Comparison of ENCODE assay signal across 16 cellular contexts in the genomic region with DNA sequence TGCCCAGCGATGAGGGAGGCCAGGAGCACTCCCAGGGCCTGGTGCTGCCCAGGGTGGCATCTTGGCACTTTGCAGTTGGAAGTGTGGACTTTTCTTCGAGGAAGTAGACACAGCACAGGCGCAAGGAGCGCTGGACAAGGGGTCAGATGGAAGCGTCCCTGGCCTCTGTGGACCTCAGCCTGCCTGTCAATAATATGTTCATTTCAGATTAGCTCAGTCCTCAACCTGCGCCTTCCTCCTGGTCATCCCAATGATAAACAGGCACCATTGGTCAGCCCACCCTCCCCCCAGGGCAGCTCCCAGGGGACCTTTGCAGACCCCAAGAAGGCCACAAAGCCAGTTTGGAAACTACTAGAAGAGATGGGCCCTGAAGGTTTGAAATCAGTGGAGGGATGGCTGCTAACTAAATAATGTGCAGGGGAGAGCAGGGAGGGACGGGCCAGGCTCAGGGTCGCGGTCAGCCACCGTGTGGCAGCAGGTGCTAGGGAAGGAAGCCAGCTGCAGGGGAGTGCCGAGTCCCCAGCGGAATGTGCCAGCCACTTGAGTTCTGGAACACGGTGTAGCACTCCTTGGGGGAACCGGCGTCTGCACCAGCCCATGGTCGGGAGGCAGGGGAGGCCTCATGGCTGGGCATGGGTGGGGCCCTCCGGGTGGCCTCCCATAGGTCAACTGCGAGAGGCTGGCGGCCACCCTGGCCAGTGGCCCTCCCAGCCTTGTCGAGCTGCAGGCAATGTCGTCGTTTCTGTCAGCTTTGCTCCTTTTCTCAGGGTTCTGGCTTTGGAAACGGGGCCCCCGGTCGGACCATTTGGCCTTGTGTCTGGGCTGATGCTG. TPM values are rescaled to one million over a fixed set of nuclear protein-coding genes. Genes with fewer than 3 reads are reported as not detected.
A peak's percentile ranks its signal among the peaks of the same experiment; 100 is the strongest.
DNase-seq lines count a peak whose midpoint lies in the region; ATAC-seq and TF ChIP-seq lines count a peak whose summit lies in the region.
"Had no signal": no experiment of that assay in that cellular context is flagged by ENCODE, and none has a peak within 500 bp of the region (broad histone marks: within the 10 kb centered on the region; RNA-seq: fewer than 3 reads in every experiment).

No MANE protein-coding gene starts in this region.

- no peak overlapping the region for H3K4me2 ChIP-seq in H9 (ENCODE audit: insufficient read depth, insufficient read length, low read length)

- ATAC-seq in T-helper 17 cell (no peak), sciatic nerve (peak; percentile 32), GM21447 (IDR thresholded peaks at IDR 0.05; ENCODE audit: unreplicated experiment) (no peak)

- no peak overlapping the region for H3K23ac ChIP-seq in H9 (ENCODE audit: insufficient read length, low read depth, low read length)

- no CpG with 5 or more reads among the region's 25 CpGs for WGBS in H9 (ENCODE audit: extremely low coverage, insufficient read length, low lambda C conversion rate)

- TF ChIP-seq CTCF in H9 (conservative IDR thresholded peaks at IDR 0.05): peak; percentile 25; the same call in 1 of the 3 replicates

- H2BK120ac ChIP-seq in H9 (ENCODE audit: low read depth, low read length, poor library complexity, severe bottlenecking): no peak overlapping the region

- H3K9me3 Mint-ChIP-seq in H9: no peaks in the 10 kb centered on the region
- H3K9me3 Mint-ChIP-seq: activated naive CD4-positive, alpha-beta T cell treated with anti-CD3 and anti-CD28 coated beads for 36 hours had no signal

- no peak overlapping the region for H3K56ac ChIP-seq in H9 (ENCODE audit: insufficient read length, low read depth, low read length)

- no peak overlapping the region for H2BK5ac ChIP-seq in H9 (ENCODE audit: insufficient read length, low read length)

- H3K18ac ChIP-seq in H9 (ENCODE audit: insufficient read length, low read depth, low read length): no peak overlapping the region

- no peak overlapping the region for H2BK20ac ChIP-seq in H9 (ENCODE audit: low read depth, low read length, poor library complexity, severe bottlenecking)

- H3K4ac ChIP-seq in H9 (ENCODE audit: low read depth, low read length): no peak overlapping the region

- H3K14ac ChIP-seq in H9 (ENCODE audit: insufficient read depth, low read length): no peak overlapping the region

- H2BK15ac ChIP-seq in H9 (ENCODE audit: low read depth, low read length): no peak overlapping the region

- H4K8ac ChIP-seq in H9 (replicated peaks; ENCODE audit: insufficient read length, low read depth, low read length): no peak overlapping the region

- H2BK12ac ChIP-seq in H9 (ENCODE audit: insufficient read length, low read depth, low read length): no peak overlapping the region

- H3T11ph ChIP-seq in H9 (ENCODE audit: low read length): no peak overlapping the region

- no peak overlapping the region for H2AFZ ChIP-seq in H9 (ENCODE audit: low read length)
- H2AFZ ChIP-seq: parathyroid adenoma had no signal

- peak overlapping the region in 1 of 3 experiments; percentile 77; a peak in 2 of 7 replicates for H3K27ac Mint-ChIP-seq in H9
- H3K27ac Mint-ChIP-seq in T-helper 17 cell: peak overlapping the region; percentile 49
- H3K27ac Mint-ChIP-seq: activated naive CD4-positive, alpha-beta T cell treated with anti-CD3 and anti-CD28 coated beads for 36 hours had no signal

- no peaks in the 10 kb centered on the region for H4K20me1 ChIP-seq in H9 (ENCODE audit: control insufficient read depth, insufficient read depth, insufficient read length)

- no peaks in the 10 kb centered on the region for H3K79me2 ChIP-seq in H9 (ENCODE audit: insufficient read depth, low read length)

- H3K9ac ChIP-seq in H9 (ENCODE audit: extremely low read depth, insufficient read length, low read length): no peak overlapping the region
- H3K9ac ChIP-seq: parathyroid adenoma had no signal

- no peaks in the 10 kb centered on the region for H3K79me1 ChIP-seq in H9 (ENCODE audit: insufficient read depth, low read depth, low read length, poor library complexity, severe bottlenecking)

- no peak overlapping the region for H2AK5ac ChIP-seq in H9 (ENCODE audit: insufficient read length, low read length)

- H3K27me3 Mint-ChIP-seq in H9 (ENCODE audit: low read depth): no peaks in the 10 kb centered on the region
- H3K27me3 Mint-ChIP-seq in T-helper 17 cell: no peaks in the 10 kb centered on the region

- DNase-seq in H9: peak; percentile 42
- DNase-seq in T-helper 17 cell: no peak
- peak; percentile 54 for DNase-seq in iPS-NIHi11 (ENCODE audit: low spot score)
- DNase-seq in sciatic nerve (ENCODE audit: low spot score): no peak
- no peak for DNase-seq in anterior cingulate cortex (lab: John Stamatoyannopoulos, UW)
- no peak for DNase-seq in NCI-H2227 treated with DMSO at 0.1 percent for 48 hours (lab: John Stamatoyannopoulos, UW)
- no peak for DNase-seq in germinal center (ENCODE audit: low spot score)
- DNase-seq: activated naive CD4-positive, alpha-beta T cell treated with anti-CD3 and anti-CD28 coated beads for 36 hours; HCEC 1CT; mesendoderm; MG63; stimulated activated CD4-positive, alpha-beta T cell treated with anti-CD3 and anti-CD28 coated beads, Interleukin-1b, Interleukin-23, amount 100 ng/mL, for 48 hours had no signal

- H3K4me1 ChIP-seq in H9 (ENCODE audit: insufficient read depth, low read length): no peaks in the 10 kb centered on the region
- H3K4me1 ChIP-seq: parathyroid adenoma had no signal

- H3K4me3 Mint-ChIP-seq in H9: no peak overlapping the region
- H3K4me3 Mint-ChIP-seq in T-helper 17 cell: no peak overlapping the region
- H3K4me3 Mint-ChIP-seq: activated naive CD4-positive, alpha-beta T cell treated with anti-CD3 and anti-CD28 coated beads for 36 hours had no signal

- no peak overlapping the region for H4K91ac ChIP-seq in H9 (ENCODE audit: insufficient read length, low read depth, low read length)

- H3K27me3 ChIP-seq in H9 (ENCODE audit: insufficient read depth, low read length): no peaks in the 10 kb centered on the region
- H3K27me3 ChIP-seq: cardiac muscle cell, MG63 had no signal

- intact Hi-C loops in sciatic nerve (cut with DNase I): no loop called here

- H3K23me2 ChIP-seq in H9 (ENCODE audit: insufficient read length, low read depth, low read length, poor library complexity, severe bottlenecking): no peaks in the 10 kb centered on the region

- no peak overlapping the region for H4K5ac ChIP-seq in H9 (ENCODE audit: insufficient read length, low read depth, low read length)

- H3K9me3 ChIP-seq in H9 (ENCODE audit: control insufficient read depth, low read depth, low read length) (no peaks in the 10 kb centered on the region), T-helper 17 cell (ENCODE audit: control insufficient read depth, low read length, poor library complexity, severe bottlenecking) (no peaks in the 10 kb centered on the region)
- H3K9me3 ChIP-seq: MG63 had no signal

- no peak overlapping the region for H3K27ac ChIP-seq in H9 (ENCODE audit: insufficient read length, low read depth, low read length)
- H3K27ac ChIP-seq: C4-2B, cardiac muscle cell, parathyroid adenoma had no signal

- H3K36me3 Mint-ChIP-seq in H9 (ENCODE audit: insufficient read depth in 1 of 3, low read depth in 3 of 3) (peaks cover 12 to 28% (median 26%) of the 10 kb centered on the region in 3 experiments; a peak in 6 of 7 replicates), T-helper 17 cell (ENCODE audit: low read depth) (peaks cover 5% of the 10 kb centered on the region)

- H3K4me1 Mint-ChIP-seq in H9: peaks cover 18 to 31% of the 10 kb centered on the region in 2 experiments
- peaks cover 12% of the 10 kb centered on the region for H3K4me1 Mint-ChIP-seq in T-helper 17 cell

RNA-seq across cellular contexts. Expression of gene ADI1, which starts 59.9 kb away (rescaled TPM):
- 23.4 and 25.4 TPM in 2 replicates for total RNA-seq in H9 (2021)
- 10 to 100 TPM; 27.0 to 33.0 TPM for total RNA-seq in T-helper 17 cell
- 52.9 TPM for total RNA-seq in sciatic nerve

Comparison
In these comparisons a context has a peak if more than half of its experiments do, and no peak if none do; other contexts are left out.
1. DNase-seq: peak in H9 (single experiment) and iPS-NIHi11 (single experiment); none in T-helper 17 cell (0 of 3), sciatic nerve (single experiment), anterior cingulate cortex (0 of 58), NCI-H2227 treated with DMSO at 0.1 percent for 48 hours (single experiment) and germinal center (single experiment).